9 cellular contexts compared by ENCODE assay signal in the genomic region with DNA sequence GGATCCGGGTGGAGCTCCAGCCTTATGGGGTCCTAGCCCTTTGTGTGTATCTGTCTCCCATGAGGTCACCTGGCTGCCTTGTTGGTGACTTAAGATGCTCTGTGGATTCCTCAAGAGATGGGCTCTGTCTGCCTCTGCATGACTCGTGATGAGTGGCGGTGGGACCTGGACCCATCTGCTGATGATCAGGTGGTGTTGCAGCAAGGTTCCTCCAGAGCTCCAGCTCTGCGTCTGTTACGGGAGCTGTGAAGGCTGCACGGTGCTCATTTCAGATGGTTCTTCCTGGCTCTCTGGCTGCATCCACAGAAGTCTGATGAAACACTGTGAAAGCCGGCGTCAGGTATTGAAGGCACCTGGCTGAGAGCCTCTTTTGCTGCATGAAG. TPM values are rescaled to one million over a fixed set of nuclear protein-coding genes. Genes with fewer than 3 reads are reported as not detected.
DNase-seq lines count a peak whose midpoint lies in the region; ATAC-seq and TF ChIP-seq lines count a peak whose summit lies in the region.
"Had no signal": no experiment of that assay in that cellular context is flagged by ENCODE, and none has a peak within 500 bp of the region (broad histone marks: within the 10 kb centered on the region; RNA-seq: fewer than 3 reads in every experiment).

No MANE protein-coding gene starts in this region.

- H3K9ac ChIP-seq in mesenchymal stem cell (ENCODE audit: low read length) = no peak overlapping the region

- 91% methylated on average over 8 of the region's 8 CpGs for WGBS in mesenchymal stem cell

- TF ChIP-seq POLR2A in gastrocnemius medialis (IDR thresholded peaks at IDR 0.05) = no peak

- H3K4ac ChIP-seq in mesenchymal stem cell (ENCODE audit: low read depth in 1 of 2, low read length in 2 of 2) = no peak overlapping the region

- ATAC-seq in gastrocnemius medialis (no peak), GM21526 (IDR thresholded peaks at IDR 0.05; ENCODE audit: low FRiP score, unreplicated experiment) (no peak)

- peaks cover 23% of the 10 kb centered on the region for H3K79me1 ChIP-seq in mesenchymal stem cell (replicated peaks; ENCODE audit: low read length, poor library complexity, severe bottlenecking)

- H3K36me3 Mint-ChIP-seq in activated T-helper 1 cell treated with anti-CD3 and anti-CD28 coated beads, Interleukin-12 subunit alpha, Interleukin-12 subunit beta, Interleukin-2, Interleukin-4 antibody, amounts not matched to agents 30 ng/mL and 10 ng/mL and 1 ng/mL, durations not matched to agents 14 hours and 24 hours and 36 hours (ENCODE audit: low read depth) = peaks cover 1% of the 10 kb centered on the region

- no peak overlapping the region for H4K8ac ChIP-seq in mesenchymal stem cell (ENCODE audit: low read length)

- no peak overlapping the region for H3K14ac ChIP-seq in mesenchymal stem cell (ENCODE audit: low read length in 2 of 2)

- in situ Hi-C loops in ACHN (cut with HindIII; ENCODE audit: low pct_ligation_motif_present, low pct_unique_long_range_greater_than_20kb, low sequenced_read_pairs) = no loop called here
- in situ Hi-C loops in gastrocnemius medialis (cut with MboI; ENCODE audit: low sequenced_read_pairs in 4 of 4) = no loop called here

- peak overlapping the region in 1 of 2 experiments; percentile 83 for H3K4me3 ChIP-seq in mesenchymal stem cell (ENCODE audit: insufficient read depth in 1 of 2, low read depth in 1 of 2, low read length in 2 of 2)
- peak overlapping the region in 2 of 4 donors; percentile 64 to 66 for H3K4me3 ChIP-seq in gastrocnemius medialis

- H3K27ac Mint-ChIP-seq in activated T-helper 1 cell treated with anti-CD3 and anti-CD28 coated beads, Interleukin-12 subunit alpha, Interleukin-12 subunit beta, Interleukin-2, Interleukin-4 antibody, amounts not matched to agents 30 ng/mL and 10 ng/mL and 1 ng/mL, durations not matched to agents 14 hours and 24 hours and 36 hours = no peak overlapping the region

- H2BK5ac ChIP-seq in mesenchymal stem cell (ENCODE audit: low read depth, low read length, poor library complexity, severe bottlenecking) = no peak overlapping the region

- H3K36me3 ChIP-seq in mesenchymal stem cell (ENCODE audit: control insufficient read depth in 1 of 2, insufficient read depth in 2 of 2, low read depth in 1 of 2, low read length in 2 of 2) = peaks cover 0 to 8% of the 10 kb centered on the region in 2 experiments
- no peaks in the 10 kb centered on the region for H3K36me3 ChIP-seq in gastrocnemius medialis
- H3K36me3 ChIP-seq: Peyer's patch had no signal

- peak overlapping the region; percentile 12 for H2AK5ac ChIP-seq in mesenchymal stem cell (ENCODE audit: low read length, severe bottlenecking)

- H4K91ac ChIP-seq in mesenchymal stem cell (ENCODE audit: low read length) = no peak overlapping the region

- H2BK120ac ChIP-seq in mesenchymal stem cell (ENCODE audit: low read depth, low read length) = no peak overlapping the region

- H3K4me1 ChIP-seq in mesenchymal stem cell (ENCODE audit: control insufficient read depth, insufficient read depth, low read depth, low read length) (peaks cover 39% of the 10 kb centered on the region), gastrocnemius medialis (peaks cover 20 to 30% of the 10 kb centered on the region in 2 donors)

- H3K4me2 ChIP-seq in mesenchymal stem cell (ENCODE audit: low read length, poor library complexity, severe bottlenecking) = no peak overlapping the region

- no peaks in the 10 kb centered on the region for H3K9me3 Mint-ChIP-seq in activated T-helper 1 cell treated with anti-CD3 and anti-CD28 coated beads, Interleukin-12 subunit alpha, Interleukin-12 subunit beta, Interleukin-2, Interleukin-4 antibody, amounts not matched to agents 30 ng/mL and 10 ng/mL and 1 ng/mL, durations not matched to agents 14 hours and 24 hours and 36 hours

- H3K18ac ChIP-seq in mesenchymal stem cell (ENCODE audit: low read depth in 1 of 2, low read length in 2 of 2) = no peak overlapping the region

- H2AFZ ChIP-seq in mesenchymal stem cell (ENCODE audit: low read depth, low read length) = no peak overlapping the region

- H3K27ac ChIP-seq in mesenchymal stem cell (ENCODE audit: low read length, poor library complexity, severe bottlenecking) (no peak overlapping the region), gastrocnemius medialis (no peak overlapping the region)

- H3K4me1 Mint-ChIP-seq in activated T-helper 1 cell treated with anti-CD3 and anti-CD28 coated beads, Interleukin-12 subunit alpha, Interleukin-12 subunit beta, Interleukin-2, Interleukin-4 antibody, amounts not matched to agents 30 ng/mL and 10 ng/mL and 1 ng/mL, durations not matched to agents 14 hours and 24 hours and 36 hours (ENCODE audit: low read depth) = peaks cover 13% of the 10 kb centered on the region

- H3K9me3 ChIP-seq in mesenchymal stem cell (ENCODE audit: control insufficient read depth, low read length) = no peaks in the 10 kb centered on the region
- no peaks in the 10 kb centered on the region for H3K9me3 ChIP-seq in gastrocnemius medialis
- H3K9me3 ChIP-seq: Peyer's patch had no signal

- H3K27me3 Mint-ChIP-seq in activated T-helper 1 cell treated with anti-CD3 and anti-CD28 coated beads, Interleukin-12 subunit alpha, Interleukin-12 subunit beta, Interleukin-2, Interleukin-4 antibody, amounts not matched to agents 30 ng/mL and 10 ng/mL and 1 ng/mL, durations not matched to agents 14 hours and 24 hours and 36 hours (ENCODE audit: insufficient read depth) = peaks cover 52% of the 10 kb centered on the region

- no peak overlapping the region for H3K23ac ChIP-seq in mesenchymal stem cell (ENCODE audit: low read length in 2 of 2)

- no peak for TF ChIP-seq CTCF in gastrocnemius medialis (IDR thresholded peaks at IDR 0.05 in 4 of 5, conservative IDR thresholded peaks at IDR 0.05 in 1 of 5)

- intact Hi-C loops in activated T-helper 1 cell treated with anti-CD3 and anti-CD28 coated beads, Interleukin-12 subunit alpha, Interleukin-12 subunit beta, Interleukin-2, Interleukin-4 antibody, amounts not matched to agents 30 ng/mL and 10 ng/mL and 1 ng/mL, durations not matched to agents 14 hours and 24 hours and 36 hours (cut with micrococcal nuclease) = loop anchor here (10.0 kb wide), 2 partner anchors 179 to 689 kb away; no protein-coding TSS in a partner anchor
- intact Hi-C loops in gastrocnemius medialis (cut with DNase I; ENCODE audit: low total_unique reads) = no loop called here

- DNase-seq in ACHN (peak; percentile 15), HT-29 (ENCODE audit: low spot score) (peak; percentile 42), mesenchymal stem cell (peak; percentile 37), gastrocnemius medialis (no peak), NCI-H1092 (lab: John Stamatoyannopoulos, UW) (no peak), NCI-H446 treated with DMSO at 0.1 percent for 48 hours (lab: John Stamatoyannopoulos, UW) (no peak)
- DNase-seq in activated T-helper 1 cell treated with anti-CD3 and anti-CD28 coated beads, Interleukin-12 subunit alpha, Interleukin-12 subunit beta, Interleukin-2, Interleukin-4 antibody, amounts not matched to agents 30 ng/mL and 10 ng/mL and 1 ng/mL, durations not matched to agents 14 hours and 24 hours and 36 hours (ENCODE audit: low spot score) = no peak
- DNase-seq: Peyer's patch had no signal

- no peak overlapping the region for H2BK12ac ChIP-seq in mesenchymal stem cell (ENCODE audit: low read length in 2 of 2)

- H3K27me3 ChIP-seq in mesenchymal stem cell (ENCODE audit: control insufficient read depth in 1 of 2, insufficient read depth in 1 of 2, low read length in 2 of 2) (no peaks in the 10 kb centered on the region), gastrocnemius medialis (no peaks in the 10 kb centered on the region)
- H3K27me3 ChIP-seq: Peyer's patch had no signal

- H3K4me3 Mint-ChIP-seq in activated T-helper 1 cell treated with anti-CD3 and anti-CD28 coated beads, Interleukin-12 subunit alpha, Interleukin-12 subunit beta, Interleukin-2, Interleukin-4 antibody, amounts not matched to agents 30 ng/mL and 10 ng/mL and 1 ng/mL, durations not matched to agents 14 hours and 24 hours and 36 hours = peak overlapping the region; percentile 47

- no peak overlapping the region for H2BK15ac ChIP-seq in mesenchymal stem cell (ENCODE audit: low read depth, poor library complexity, severe bottlenecking)

RNA-seq across cellular contexts. Expression of a gene that starts 2.4 kb away (rescaled TPM):
- 31.1 and 44.8 TPM in 2 replicates for total RNA-seq in HT-29 (2014; rRNA removed; shearing (Covaris generic))
- total RNA-seq in activated T-helper 1 cell treated with anti-CD3 and anti-CD28 coated beads, Interleukin-12 subunit alpha, Interleukin-12 subunit beta, Interleukin-2, Interleukin-4 antibody, amounts not matched to agents 30 ng/mL and 10 ng/mL and 1 ng/mL, durations not matched to agents 14 hours and 24 hours and 36 hours = 2.0 and 2.9 TPM in 2 replicates
- polyA plus RNA-seq in mesenchymal stem cell (2013, experiment 1 of 2) = 19.4 TPM
- 19.3 TPM for polyA plus RNA-seq in mesenchymal stem cell (2013, experiment 2 of 2)
- total RNA-seq in gastrocnemius medialis = 10 to 100 TPM in 3 of 4 donors, 1 to 10 TPM in 1; 8.5 to 26.8 (median 14.4) TPM

Comparison
In these comparisons a context has a peak if more than half of its experiments do, and no peak if none do; other contexts are left out.
1. DNase-seq: peak in ACHN (single experiment), HT-29 (single experiment) and mesenchymal stem cell (single experiment); none in activated T-helper 1 cell treated with anti-CD3 and anti-CD28 coated beads, Interleukin-12 subunit alpha, Interleukin-12 subunit beta, Interleukin-2, Interleukin-4 antibody, amounts not matched to agents 30 ng/mL and 10 ng/mL and 1 ng/mL, durations not matched to agents 14 hours and 24 hours and 36 hours (single experiment), gastrocnemius medialis (0 of 2), NCI-H1092 (single experiment) and NCI-H446 treated with DMSO at 0.1 percent for 48 hours (single experiment).